21 cellular contexts compared by ENCODE assay signal in genomic region chr2:221817052-221817451, GRCh38.
DNase-seq lines count a peak whose midpoint lies in the region; ATAC-seq and TF ChIP-seq lines count a peak whose summit lies in the region.
"Had no signal": no experiment of that assay in that cellular context is flagged by ENCODE, and none has a peak within 500 bp of the region (broad histone marks: within the 10 kb centered on the region; RNA-seq: fewer than 3 reads in every experiment).

No MANE protein-coding gene starts in this region.

- no peak overlapping the region for H3K4me3 ChIP-seq in mammary epithelial cell (replicated peaks in 1 of 3; ENCODE audit: insufficient read depth in 1 of 3, low read depth in 2 of 3, low read length in 3 of 3)
- H3K4me3 ChIP-seq: gastroesophageal sphincter, GM23338, lower lobe of right lung, prostate gland had no signal

- intact Hi-C loops in mammary epithelial cell (cut with micrococcal nuclease): no loop called here

- in situ Hi-C loops in mammary epithelial cell (cut with MboI; ENCODE audit: low sequenced_read_pairs in 2 of 2): no loop called here

- H3K4me3 Mint-ChIP-seq in progenitor cell of endocrine pancreas (ENCODE audit: low read depth): no peak overlapping the region
- H3K4me3 Mint-ChIP-seq: activated CD8-positive, alpha-beta T cell treated with anti-CD3 and anti-CD28 coated beads, Interleukin-2, amount 10 ng/mL, durations not matched to agents 7 days and 5 days; activated naive CD4-positive, alpha-beta T cell treated with anti-CD3 and anti-CD28 coated beads for 36 hours; activated T-cell treated with anti-CD3 and anti-CD28 coated beads, Interleukin-2, amount 50 U/mL, for 4 hours; GM23338 had no signal

- H3K9me3 Mint-ChIP-seq in progenitor cell of endocrine pancreas (ENCODE audit: low read depth): no peaks in the 10 kb centered on the region
- H3K9me3 Mint-ChIP-seq: activated naive CD4-positive, alpha-beta T cell treated with anti-CD3 and anti-CD28 coated beads for 36 hours; activated T-cell treated with anti-CD3 and anti-CD28 coated beads, Interleukin-2, amount 50 U/mL, for 4 hours had no signal

- no peak for ATAC-seq in HG02610 (IDR thresholded peaks at IDR 0.05; ENCODE audit: unreplicated experiment)
- ATAC-seq: activated CD8-positive, alpha-beta T cell treated with anti-CD3 and anti-CD28 coated beads, Interleukin-2, amount 10 ng/mL, durations not matched to agents 7 days and 5 days; activated T-cell treated with anti-CD3 and anti-CD28 coated beads, Interleukin-2, amount 50 U/mL, for 4 hours; gastroesophageal sphincter; GM23338; lower lobe of right lung had no signal

- H2AFZ ChIP-seq in mammary epithelial cell (ENCODE audit: low read depth, low read length): no peak overlapping the region
- H2AFZ ChIP-seq: GM23338 had no signal

- no peak overlapping the region for H3K9ac ChIP-seq in mammary epithelial cell (ENCODE audit: insufficient read depth, low read length)

- no peaks in the 10 kb centered on the region for H3K27me3 ChIP-seq in mammary epithelial cell (ENCODE audit: insufficient read depth, low read length)
- H3K27me3 ChIP-seq: gastroesophageal sphincter had no signal

- no TSS peak for BruUV-seq in mammary epithelial cell (replicated peaks; lab: Mats Ljungman, UMichigan)

- H3K4me1 Mint-ChIP-seq in progenitor cell of endocrine pancreas (ENCODE audit: low read depth): peaks cover 3% of the 10 kb centered on the region

- H3K36me3 ChIP-seq in mammary epithelial cell (ENCODE audit: insufficient read depth, low read length): no peaks in the 10 kb centered on the region
- H3K36me3 ChIP-seq: gastroesophageal sphincter, lower lobe of right lung, prostate gland had no signal

- no peak overlapping the region for H3K27ac ChIP-seq in mammary epithelial cell (ENCODE audit: insufficient read depth, low read depth, low read length)
- H3K27ac ChIP-seq: gastroesophageal sphincter, lower lobe of right lung, prostate gland had no signal

- CTCF ChIA-PET in mammary epithelial cell (lab: Charles Lee; ENCODE audit: low non-redundant PET): no interaction called here

- H3K4me2 ChIP-seq in mammary epithelial cell (ENCODE audit: insufficient read depth, low read depth, low read length): no peak overlapping the region
- H3K4me2 ChIP-seq: GM23338 had no signal

- TF ChIP-seq CTCF in mammary epithelial cell (conservative IDR thresholded peaks at IDR 0.05 in 1 of 2, IDR thresholded peaks at IDR 0.05 in 1 of 2; ENCODE audit: extremely low read depth in 1 of 2, insufficient read depth in 1 of 2, low read depth in 1 of 2, low read length in 2 of 2) (no peak), progenitor cell of endocrine pancreas (IDR thresholded peaks at IDR 0.05; ENCODE audit: unreplicated experiment) (no peak)

- dilution Hi-C loops in mammary epithelial cell (cut with HindIII; ENCODE audit: low sequenced_read_pairs): no loop called here

- H3K36me3 Mint-ChIP-seq in progenitor cell of endocrine pancreas (ENCODE audit: insufficient read depth): no peaks in the 10 kb centered on the region

- H4K20me1 ChIP-seq in mammary epithelial cell (ENCODE audit: insufficient read depth, low read length): no peaks in the 10 kb centered on the region

- H3K4me1 ChIP-seq in mammary epithelial cell (ENCODE audit: insufficient read depth, low read length): no peaks in the 10 kb centered on the region
- H3K4me1 ChIP-seq: gastroesophageal sphincter, lower lobe of right lung, prostate gland had no signal

- H3K79me2 ChIP-seq in mammary epithelial cell (ENCODE audit: insufficient read depth, low read length): no peaks in the 10 kb centered on the region

- H3K27ac Mint-ChIP-seq in progenitor cell of endocrine pancreas: no peak overlapping the region
- H3K27ac Mint-ChIP-seq: activated CD8-positive, alpha-beta T cell treated with anti-CD3 and anti-CD28 coated beads, Interleukin-2, amount 10 ng/mL, durations not matched to agents 7 days and 5 days; activated naive CD4-positive, alpha-beta T cell treated with anti-CD3 and anti-CD28 coated beads for 36 hours; GM23338 had no signal

- DNase-seq in ELR (ENCODE audit: low read depth) (peak; percentile 16), NCI-H226 (peak; percentile 46), mammary epithelial cell (peak; percentile 2), myocyte (ENCODE audit: low read depth) (peak; percentile 10), activated T-cell treated with anti-CD3 and anti-CD28 coated beads for 4 hours (no peak), progenitor cell of endocrine pancreas (ENCODE audit: low spot score, unreplicated experiment) (no peak)
- DNase-seq: activated CD8-positive, alpha-beta T cell treated with anti-CD3 and anti-CD28 coated beads, Interleukin-2, amount 10 ng/mL, durations not matched to agents 7 days and 5 days; activated naive CD4-positive, alpha-beta T cell treated with anti-CD3 and anti-CD28 coated beads for 36 hours; activated T-cell treated with anti-CD3 and anti-CD28 coated beads, Interleukin-2, amount 50 U/mL, for 4 hours; cerebellar nuclear complex; DMS79 treated with DMSO at 0.1 percent for 48 hours; IMR-90; lower lobe of right lung; NCI-H1436 treated with DMSO at 0.1 percent for 48 hours; NCI-H524; Right ventricle myocardium superior; substantia nigra had no signal

- 82% methylated on average over 4 of the region's 4 CpGs for WGBS in mammary epithelial cell (ENCODE audit: low coverage, missing lambda C conversion rate)

- no peaks in the 10 kb centered on the region for H3K9me3 ChIP-seq in mammary epithelial cell (replicated peaks; ENCODE audit: insufficient read depth, low read length)
- H3K9me3 ChIP-seq: gastroesophageal sphincter, lower lobe of right lung, prostate gland had no signal

- no peaks in the 10 kb centered on the region for H3K27me3 Mint-ChIP-seq in progenitor cell of endocrine pancreas

Comparison
In these comparisons a context has a peak if more than half of its experiments do, and no peak if none do; other contexts are left out.
1. DNase-seq: peak in ELR (single experiment), NCI-H226 (single experiment), mammary epithelial cell (single experiment) and myocyte (single experiment); none in activated T-cell treated with anti-CD3 and anti-CD28 coated beads for 4 hours (single experiment) and progenitor cell of endocrine pancreas (single experiment).